ENCODE assay signal across 9 cellular contexts in the genomic region with DNA sequence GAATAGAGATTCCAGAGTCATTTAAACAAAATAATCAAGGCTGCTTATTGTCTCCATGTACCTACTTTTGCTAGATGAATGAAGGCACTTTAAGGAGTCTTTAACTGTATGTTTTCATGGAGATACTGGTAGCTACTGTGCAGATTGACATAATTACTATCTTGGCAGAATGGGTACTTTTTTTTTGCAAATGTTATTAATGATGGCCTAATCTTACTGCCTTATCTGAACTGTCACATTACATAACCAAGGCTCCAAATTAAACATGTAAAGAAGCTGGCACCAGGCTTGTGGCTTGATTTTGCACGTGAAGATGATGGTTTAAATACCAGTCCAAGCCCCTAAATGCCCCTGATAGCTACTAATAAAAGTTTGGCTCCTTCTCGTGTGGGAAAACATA. TPM values are rescaled to one million over a fixed set of nuclear protein-coding genes. Genes with fewer than 3 reads are reported as not detected.
A peak's percentile ranks its signal among the peaks of the same experiment; 100 is the strongest.
DNase-seq lines count a peak whose midpoint lies in the region; ATAC-seq and TF ChIP-seq lines count a peak whose summit lies in the region.
"Had no signal": no experiment of that assay in that cellular context is flagged by ENCODE, and none has a peak within 500 bp of the region (broad histone marks: within the 10 kb centered on the region; RNA-seq: fewer than 3 reads in every experiment).

No MANE protein-coding gene starts in this region.

- H3K9me3 ChIP-seq in GM23248 (ENCODE audit: low read depth) = no peaks in the 10 kb centered on the region
- H3K9me3 ChIP-seq in Panc1 (ENCODE audit: control insufficient read depth, insufficient read depth, low read depth, low read length) = no peaks in the 10 kb centered on the region
- no peaks in the 10 kb centered on the region for H3K9me3 ChIP-seq in gastrocnemius medialis
- H3K9me3 ChIP-seq: body of pancreas had no signal

- intact Hi-C loops in Panc1 (cut with micrococcal nuclease; ENCODE audit: unreplicated experiment) = no loop called here
- intact Hi-C loops in gastrocnemius medialis (cut with DNase I; ENCODE audit: low total_unique reads) = no loop called here

- H3K27ac ChIP-seq in GM23248 = peak overlapping the region; percentile 66
- H3K27ac ChIP-seq in Panc1 (ENCODE audit: low read length) = peak overlapping the region; percentile 89; the same call in 1 of the 2 replicates
- peak overlapping the region; percentile 92 to 96 (median 95) for H3K27ac ChIP-seq in gastrocnemius medialis

- no peak for ATAC-seq in Panc1
- no peak for ATAC-seq in gastrocnemius medialis
- no peak for ATAC-seq in HG03135 (IDR thresholded peaks at IDR 0.05; ENCODE audit: unreplicated experiment)
- ATAC-seq: body of pancreas had no signal

- H4K20me1 ChIP-seq in GM23248 (ENCODE audit: insufficient read depth) = peaks cover 4% of the 10 kb centered on the region; the same call in 1 of the 2 replicates

- peaks cover 80% of the 10 kb centered on the region for H3K79me2 ChIP-seq in GM23248 (ENCODE audit: insufficient read depth)

- in situ Hi-C loops in GM23248 (cut with MboI) (loop anchor here (10.0 kb wide), 1 partner anchor 204 kb away; no protein-coding TSS in a partner anchor), Panc1 (cut with HindIII; ENCODE audit: low pct_unique_long_range_greater_than_20kb, low sequenced_read_pairs) (no loop called here), gastrocnemius medialis (cut with MboI; ENCODE audit: low sequenced_read_pairs in 4 of 4) (loop anchor here in 3 of 4 donors (25.0 kb wide), 3 partner anchors 258 to 858 kb away; no protein-coding TSS in a partner anchor)

- TF ChIP-seq POLR2A in gastrocnemius medialis (IDR thresholded peaks at IDR 0.05) = no peak

- no peaks in the 10 kb centered on the region for H3K9me2 ChIP-seq in GM23248 (ENCODE audit: insufficient read depth)

- H3K27me3 ChIP-seq in GM23248 (replicated peaks; ENCODE audit: insufficient read depth) = no peaks in the 10 kb centered on the region
- no peaks in the 10 kb centered on the region for H3K27me3 ChIP-seq in Panc1 (ENCODE audit: control insufficient read depth, insufficient read depth, low read length)
- H3K27me3 ChIP-seq in gastrocnemius medialis = no peaks in the 10 kb centered on the region
- H3K27me3 ChIP-seq: body of pancreas had no signal

- no peak overlapping the region for H2AFZ ChIP-seq in GM23248

- H3K4me2 ChIP-seq in GM23248 (ENCODE audit: unreplicated experiment) = peak overlapping the region; percentile 92

- peak overlapping the region; percentile 86 for H3K9ac ChIP-seq in GM23248

- CTCF ChIA-PET in Panc1 (lab: Charles Lee) = interaction anchor here (0.5 kb wide), 1 partner anchor 555 kb away, joined by 5 read pairs; no protein-coding TSS in a partner anchor

- peaks cover 46% of the 10 kb centered on the region for H3F3A ChIP-seq in GM23248 (ENCODE audit: insufficient read depth)

- H3K4me3 ChIP-seq in GM23248 (peak overlapping the region; percentile 98), Panc1 (ENCODE audit: low read depth in 2 of 2, low read length in 2 of 2) (peak overlapping the region; percentile 70 to 92), fibroblast of pulmonary artery (replicated peaks; ENCODE audit: low read depth, low read length) (peak overlapping the region; percentile 98), gastrocnemius medialis (peak overlapping the region; percentile 83 to 97 (median 93))
- H3K4me3 ChIP-seq: body of pancreas had no signal

- H3K4me1 ChIP-seq in GM23248 (ENCODE audit: insufficient read depth) = peaks cover 28% of the 10 kb centered on the region
- peaks cover 31% of the 10 kb centered on the region for H3K4me1 ChIP-seq in Panc1 (ENCODE audit: control insufficient read depth, insufficient read depth, low read length)
- peaks cover 34 to 48% of the 10 kb centered on the region in 2 donors for H3K4me1 ChIP-seq in gastrocnemius medialis

- no peak for TF ChIP-seq CTCF in Panc1 (IDR thresholded peaks at IDR 0.05)
- TF ChIP-seq CTCF in fibroblast of pulmonary artery (IDR thresholded peaks at IDR 0.05; ENCODE audit: low read length, missing control alignments) = no peak
- no peak for TF ChIP-seq CTCF in gastrocnemius medialis (IDR thresholded peaks at IDR 0.05 in 4 of 5, conservative IDR thresholded peaks at IDR 0.05 in 1 of 5)

- POLR2A ChIA-PET in Panc1 (lab: Charles Lee) = no interaction called here

- H3K36me3 ChIP-seq in GM23248 (ENCODE audit: low read depth) (peaks cover 16% of the 10 kb centered on the region; the same call in 1 of the 2 replicates), Panc1 (ENCODE audit: control insufficient read depth, insufficient read depth, low read length) (peaks cover 2% of the 10 kb centered on the region; the same call in 1 of the 2 replicates), gastrocnemius medialis (no peaks in the 10 kb centered on the region)

- 97 to 98% methylated on average over 2 of the region's 2 CpGs for WGBS in GM23248 (ENCODE audit: low coverage in 1 of 2, low lambda C conversion rate in 2 of 2, missing lambda C conversion rate in 2 of 2), 2 experiments

- no TSS peak for BruUV-seq in Panc1 (replicated peaks; lab: Mats Ljungman, UMichigan)

- no peak for DNase-seq in GM23248
- no peak for DNase-seq in Panc1 (ENCODE audit: low read depth, low spot score)
- no peak for DNase-seq in fibroblast of pulmonary artery (ENCODE audit: low read depth)
- no peak for DNase-seq in gastrocnemius medialis
- no peak for DNase-seq in SIG-M5 (lab: John Stamatoyannopoulos, UW)
- no peak for DNase-seq in NCI-H345 (lab: John Stamatoyannopoulos, UW)
- DNase-seq: body of pancreas, kidney glomerular epithelial cell had no signal

RNA-seq across cellular contexts. Expression of gene TRIB2, which starts 4.0 kb away (rescaled TPM):
- 43.8 and 46.9 TPM in 2 replicates for total RNA-seq in GM23248 (2014; rRNA removed; shearing (Covaris generic))
- polyA plus RNA-seq in GM23248 (2016; fragmentation: Nextera tagmentation; extraction: Ambion mirVana) = 31.5 and 32.1 TPM in 2 replicates
- total RNA-seq in Panc1 (2021; ENCODE audit: unreplicated experiment) = 43.2 TPM
- 34.8 TPM for polyA plus RNA-seq in Panc1 (2012; ENCODE audit: insufficient read length)
- 10 to 100 TPM; 12.6 to 18.5 (median 15.9) TPM for total RNA-seq in gastrocnemius medialis
